Comparison of ENCODE assay signal across 11 cellular contexts in genomic region chr14:84750763-84751554, GRCh38.
DNase-seq lines count a peak whose midpoint lies in the region; ATAC-seq and TF ChIP-seq lines count a peak whose summit lies in the region.
"Had no signal": no experiment of that assay in that cellular context is flagged by ENCODE, and none has a peak within 500 bp of the region (broad histone marks: within the 10 kb centered on the region; RNA-seq: fewer than 3 reads in every experiment).

No MANE protein-coding gene starts in this region.

- H3K9ac ChIP-seq in HUES48 (ENCODE audit: low read depth, low read length) = no peak overlapping the region
- no peak overlapping the region for H3K9ac ChIP-seq in skeletal muscle satellite cell (ENCODE audit: low read depth, low read length)

- H3K36me3 ChIP-seq in HUES48 (ENCODE audit: control insufficient read depth, insufficient read depth, low read length) = no peaks in the 10 kb centered on the region
- H3K36me3 ChIP-seq in kidney epithelial cell (ENCODE audit: control insufficient read depth, insufficient read depth, low read length) = no peaks in the 10 kb centered on the region
- no peaks in the 10 kb centered on the region for H3K36me3 ChIP-seq in skeletal muscle satellite cell (ENCODE audit: insufficient read depth, low read length)
- H3K36me3 ChIP-seq: cardiac muscle cell had no signal

- no peak for ATAC-seq in GM18520 (IDR thresholded peaks at IDR 0.05; ENCODE audit: unreplicated experiment)
- ATAC-seq in HG03520 (IDR thresholded peaks at IDR 0.05; ENCODE audit: unreplicated experiment) = no peak
- ATAC-seq: esophagus mucosa had no signal

- peak overlapping the region; percentile 64 for H3K4me2 ChIP-seq in skeletal muscle satellite cell (ENCODE audit: low read length)

- DNase-seq in cardiac fibroblast (ENCODE audit: low read depth in 2 of 2) (peak; percentile 33 to 35), kidney epithelial cell (ENCODE audit: low read depth) (peak; percentile 79), OCI-M2 (lab: John Stamatoyannopoulos, UW; ENCODE audit: unreplicated experiment) (no peak), retina (no peak)
- DNase-seq: activated CD4-positive, alpha-beta T cell treated with anti-CD3 and anti-CD28 coated beads, Interleukin-2, amount 10 ng/mL, durations not matched to agents 24 days and 14 days had no signal

- H3K4me1 ChIP-seq in HUES48 (ENCODE audit: control insufficient read depth, insufficient read depth, low read length) (peaks cover 18% of the 10 kb centered on the region), skeletal muscle satellite cell (ENCODE audit: control insufficient read depth, insufficient read depth, low read length) (peaks cover 16% of the 10 kb centered on the region)

- peak overlapping the region; percentile 26 for H3K27ac ChIP-seq in HUES48 (ENCODE audit: low read depth, low read length)
- H3K27ac ChIP-seq: cardiac muscle cell had no signal

- H3K27me3 ChIP-seq in HUES48 (ENCODE audit: control insufficient read depth, insufficient read depth, low read length) (no peaks in the 10 kb centered on the region), kidney epithelial cell (ENCODE audit: control insufficient read depth, insufficient read depth, low read length) (no peaks in the 10 kb centered on the region), skeletal muscle satellite cell (ENCODE audit: control insufficient read depth, insufficient read depth, low read length) (no peaks in the 10 kb centered on the region)
- H3K27me3 ChIP-seq: cardiac muscle cell had no signal

- H3K4me3 ChIP-seq in HUES48 (ENCODE audit: low read depth, low read length) (no peak overlapping the region), cardiac fibroblast (replicated peaks in 1 of 2; ENCODE audit: low read depth in 2 of 2, low read length in 2 of 2) (no peak overlapping the region), kidney epithelial cell (ENCODE audit: low read depth, low read length) (peak overlapping the region; percentile 12), skeletal muscle satellite cell (ENCODE audit: low read length) (peak overlapping the region; percentile 20)
- H3K4me3 ChIP-seq: cardiac muscle cell had no signal

- TF ChIP-seq CTCF in cardiac fibroblast (IDR thresholded peaks at IDR 0.05; ENCODE audit: low read depth, low read length) (no peak), kidney epithelial cell (IDR thresholded peaks at IDR 0.05; ENCODE audit: insufficient read depth, low read length, poor library complexity, severe bottlenecking) (no peak)

- H3K9me3 ChIP-seq in HUES48 (ENCODE audit: control insufficient read depth, insufficient read depth, low read length) = no peaks in the 10 kb centered on the region
- H3K9me3 ChIP-seq in skeletal muscle satellite cell (replicated peaks; ENCODE audit: low read length) = no peaks in the 10 kb centered on the region

Comparison
In these comparisons a context has a peak if more than half of its experiments do, and no peak if none do; other contexts are left out.
1. H3K4me3 ChIP-seq: peak in kidney epithelial cell (single experiment) and skeletal muscle satellite cell (single experiment); none in HUES48 (single experiment) and cardiac fibroblast (0 of 2).
2. DNase-seq: peak in cardiac fibroblast (2 of 2) and kidney epithelial cell (single experiment); none in OCI-M2 (single experiment) and retina (single experiment).